ENCODE assay signal across 1 cellular context in the genomic region with DNA sequence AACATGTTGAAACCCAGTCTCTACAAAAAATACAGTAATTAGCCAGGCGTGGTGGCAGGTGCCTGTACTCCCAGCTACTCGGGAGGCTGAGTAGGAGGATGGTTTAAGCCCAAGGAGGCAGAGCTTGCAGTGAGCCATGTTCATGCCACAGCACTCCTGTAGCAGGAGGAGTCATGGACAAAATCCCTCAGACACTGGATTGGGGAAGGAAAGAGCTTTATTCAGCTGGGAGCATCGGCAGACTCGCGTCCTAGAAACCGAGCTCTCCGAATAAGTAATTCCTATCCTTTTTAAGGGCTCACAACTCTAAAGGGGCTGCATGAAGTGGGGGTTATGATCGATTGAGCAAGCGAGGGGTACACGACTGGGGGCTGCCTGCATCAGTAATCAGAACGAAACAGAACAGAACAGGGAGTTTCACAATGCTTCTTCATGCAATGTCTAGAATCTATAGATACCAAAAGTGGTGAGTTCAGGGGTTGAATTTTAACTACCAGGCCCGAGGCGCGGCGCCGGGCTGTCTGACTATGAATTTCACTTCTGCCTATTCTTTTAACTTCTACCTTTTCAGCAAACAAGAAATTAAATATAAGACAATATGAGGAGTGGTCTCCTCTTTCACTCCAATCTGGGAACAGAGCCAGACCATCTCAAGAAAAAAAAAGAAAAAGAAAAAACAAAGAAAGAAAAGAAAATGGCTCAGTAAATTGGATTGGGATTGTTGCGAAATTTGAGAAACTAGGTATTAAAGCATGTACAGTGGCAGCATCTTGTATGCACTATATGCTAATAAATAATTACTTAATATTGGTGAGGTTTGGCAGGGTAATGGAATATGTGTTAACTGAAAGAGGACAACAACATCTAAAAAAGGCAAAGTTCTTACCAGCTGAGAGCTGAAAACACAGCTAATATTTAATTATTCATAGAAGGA.
TF ChIP-seq lines count a peak whose summit lies in the region.

No MANE protein-coding gene starts in this region.

TF ChIP-seq in HepG2, 621 proteins besides CTCF, POLR2A, EP300 and RAD21 (continues in another document):
- TF ChIP-seq MYNN (CRISPR knock-in tag; IDR thresholded peaks at IDR 0.05; ENCODE audit: low read depth) (0 out of 2 replicates have a peak, but pooled peaks have one; percentile 55), TEAD3 (CRISPR knock-in tag; optimal IDR thresholded peaks at IDR 0.05; ENCODE audit: borderline replicate concordance) (peak; percentile 21), MIXL1 (CRISPR knock-in tag; IDR thresholded peaks at IDR 0.05) (no peak), ZZZ3 (CRISPR knock-in tag; IDR thresholded peaks at IDR 0.05; ENCODE audit: borderline replicate concordance) (no peak), BRD4 (CRISPR knock-in tag; IDR thresholded peaks at IDR 0.05) (0 out of 2 replicates have a peak, but pooled peaks have one; percentile 54), ZFP90 (CRISPR knock-in tag; IDR thresholded peaks at IDR 0.05; ENCODE audit: borderline replicate concordance) (peak; percentile 77; the same call in 1 of the 2 replicates), ZNF136 (CRISPR knock-in tag; IDR thresholded peaks at IDR 0.05; ENCODE audit: low read depth) (no peak), ZFYVE20 (CRISPR knock-in tag; IDR thresholded peaks at IDR 0.05; ENCODE audit: borderline replicate concordance, low read depth) (no peak), ZFY (CRISPR knock-in tag; IDR thresholded peaks at IDR 0.05) (peak; percentile 45), SMYD3 (CRISPR knock-in tag; IDR thresholded peaks at IDR 0.05) (0 out of 2 replicates have a peak, but pooled peaks have one; percentile 10), SMARCE1 (IDR thresholded peaks at IDR 0.05; ENCODE audit: borderline replicate concordance) (no peak), ZNF550 (CRISPR knock-in tag; IDR thresholded peaks at IDR 0.05; ENCODE audit: borderline replicate concordance) (no peak), RNF2 (conservative IDR thresholded peaks at IDR 0.05; ENCODE audit: low read depth) (no peak), ZNF674 (CRISPR knock-in tag; IDR thresholded peaks at IDR 0.05; ENCODE audit: low read depth) (no peak), CEBPG (CRISPR knock-in tag; IDR thresholded peaks at IDR 0.05) (peak; percentile 61), CREM (IDR thresholded peaks at IDR 0.05) (0 out of 2 replicates have a peak, but pooled peaks have one; percentile 20), CREM (CRISPR knock-in tag; IDR thresholded peaks at IDR 0.05) (no peak), ZNF460 (CRISPR knock-in tag; IDR thresholded peaks at IDR 0.05; ENCODE audit: borderline replicate concordance) (peak; percentile 39; the same call in 1 of the 2 replicates), FOXA1 (IDR thresholded peaks at IDR 0.05) (no peak), FOXA1 (CRISPR knock-in tag; IDR thresholded peaks at IDR 0.05) (no peak), ZMAT3 (CRISPR knock-in tag; conservative IDR thresholded peaks at IDR 0.05) (no peak), XRCC5 (optimal IDR thresholded peaks at IDR 0.05; ENCODE audit: low read length) (peak; percentile 42)
- TF ChIP-seq, protein P1, sequence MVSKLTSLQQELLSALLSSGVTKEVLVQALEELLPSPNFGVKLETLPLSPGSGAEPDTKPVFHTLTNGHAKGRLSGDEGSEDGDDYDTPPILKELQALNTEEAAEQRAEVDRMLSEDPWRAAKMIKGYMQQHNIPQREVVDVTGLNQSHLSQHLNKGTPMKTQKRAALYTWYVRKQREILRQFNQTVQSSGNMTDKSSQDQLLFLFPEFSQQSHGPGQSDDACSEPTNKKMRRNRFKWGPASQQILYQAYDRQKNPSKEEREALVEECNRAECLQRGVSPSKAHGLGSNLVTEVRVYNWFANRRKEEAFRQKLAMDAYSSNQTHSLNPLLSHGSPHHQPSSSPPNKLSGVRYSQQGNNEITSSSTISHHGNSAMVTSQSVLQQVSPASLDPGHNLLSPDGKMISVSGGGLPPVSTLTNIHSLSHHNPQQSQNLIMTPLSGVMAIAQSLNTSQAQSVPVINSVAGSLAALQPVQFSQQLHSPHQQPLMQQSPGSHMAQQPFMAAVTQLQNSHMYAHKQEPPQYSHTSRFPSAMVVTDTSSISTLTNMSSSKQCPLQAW (CRISPR knock-in tag; IDR thresholded peaks at IDR 0.05): 0 out of 2 replicates have a peak, but pooled peaks have one; percentile 37
- TF ChIP-seq, protein P2, sequence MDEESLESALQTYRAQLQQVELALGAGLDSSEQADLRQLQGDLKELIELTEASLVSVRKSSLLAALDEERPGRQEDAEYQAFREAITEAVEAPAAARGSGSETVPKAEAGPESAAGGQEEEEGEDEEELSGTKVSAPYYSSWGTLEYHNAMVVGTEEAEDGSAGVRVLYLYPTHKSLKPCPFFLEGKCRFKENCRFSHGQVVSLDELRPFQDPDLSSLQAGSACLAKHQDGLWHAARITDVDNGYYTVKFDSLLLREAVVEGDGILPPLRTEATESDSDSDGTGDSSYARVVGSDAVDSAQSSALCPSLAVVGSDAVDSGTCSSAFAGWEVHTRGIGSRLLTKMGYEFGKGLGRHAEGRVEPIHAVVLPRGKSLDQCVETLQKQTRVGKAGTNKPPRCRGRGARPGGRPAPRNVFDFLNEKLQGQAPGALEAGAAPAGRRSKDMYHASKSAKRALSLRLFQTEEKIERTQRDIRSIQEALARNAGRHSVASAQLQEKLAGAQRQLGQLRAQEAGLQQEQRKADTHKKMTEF (CRISPR knock-in tag; IDR thresholded peaks at IDR 0.05): peak; percentile 59; the same call in 1 of the 2 replicates
- TF ChIP-seq, protein P3, sequence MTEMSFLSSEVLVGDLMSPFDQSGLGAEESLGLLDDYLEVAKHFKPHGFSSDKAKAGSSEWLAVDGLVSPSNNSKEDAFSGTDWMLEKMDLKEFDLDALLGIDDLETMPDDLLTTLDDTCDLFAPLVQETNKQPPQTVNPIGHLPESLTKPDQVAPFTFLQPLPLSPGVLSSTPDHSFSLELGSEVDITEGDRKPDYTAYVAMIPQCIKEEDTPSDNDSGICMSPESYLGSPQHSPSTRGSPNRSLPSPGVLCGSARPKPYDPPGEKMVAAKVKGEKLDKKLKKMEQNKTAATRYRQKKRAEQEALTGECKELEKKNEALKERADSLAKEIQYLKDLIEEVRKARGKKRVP (CRISPR knock-in tag; IDR thresholded peaks at IDR 0.05): 0 out of 4 replicates have a peak, but pooled peaks of 1 of the 2 experiments have one; percentile 30
- TF ChIP-seq, protein P4, sequence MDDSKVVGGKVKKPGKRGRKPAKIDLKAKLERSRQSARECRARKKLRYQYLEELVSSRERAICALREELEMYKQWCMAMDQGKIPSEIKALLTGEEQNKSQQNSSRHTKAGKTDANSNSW (CRISPR knock-in tag; IDR thresholded peaks at IDR 0.05; ENCODE audit: borderline replicate concordance): no peak
- TF ChIP-seq, protein P5, sequence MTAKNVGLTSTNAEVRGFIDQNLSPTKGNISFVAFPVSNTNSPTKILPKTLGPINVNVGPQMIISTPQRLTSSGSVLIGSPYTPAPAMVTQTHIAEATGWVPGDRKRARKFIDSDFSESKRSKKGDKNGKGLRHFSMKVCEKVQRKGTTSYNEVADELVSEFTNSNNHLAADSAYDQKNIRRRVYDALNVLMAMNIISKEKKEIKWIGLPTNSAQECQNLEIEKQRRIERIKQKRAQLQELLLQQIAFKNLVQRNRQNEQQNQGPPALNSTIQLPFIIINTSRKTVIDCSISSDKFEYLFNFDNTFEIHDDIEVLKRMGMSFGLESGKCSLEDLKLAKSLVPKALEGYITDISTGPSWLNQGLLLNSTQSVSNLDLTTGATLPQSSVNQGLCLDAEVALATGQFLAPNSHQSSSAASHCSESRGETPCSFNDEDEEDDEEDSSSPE (CRISPR knock-in tag; IDR thresholded peaks at IDR 0.05): no peak
- TF ChIP-seq, protein P6, sequence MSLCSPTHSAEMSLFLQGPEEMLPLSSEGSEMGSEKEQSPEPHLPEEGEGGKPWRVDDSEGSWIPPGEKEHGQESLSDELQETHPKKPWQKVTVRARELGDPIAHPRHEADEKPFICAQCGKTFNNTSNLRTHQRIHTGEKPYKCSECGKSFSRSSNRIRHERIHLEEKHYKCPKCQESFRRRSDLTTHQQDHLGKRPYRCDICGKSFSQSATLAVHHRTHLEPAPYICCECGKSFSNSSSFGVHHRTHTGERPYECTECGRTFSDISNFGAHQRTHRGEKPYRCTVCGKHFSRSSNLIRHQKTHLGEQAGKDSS (CRISPR knock-in tag; IDR thresholded peaks at IDR 0.05; ENCODE audit: borderline replicate concordance, low read depth): 0 out of 2 replicates have a peak, but pooled peaks have one; percentile 62
- TF ChIP-seq, protein P7, sequence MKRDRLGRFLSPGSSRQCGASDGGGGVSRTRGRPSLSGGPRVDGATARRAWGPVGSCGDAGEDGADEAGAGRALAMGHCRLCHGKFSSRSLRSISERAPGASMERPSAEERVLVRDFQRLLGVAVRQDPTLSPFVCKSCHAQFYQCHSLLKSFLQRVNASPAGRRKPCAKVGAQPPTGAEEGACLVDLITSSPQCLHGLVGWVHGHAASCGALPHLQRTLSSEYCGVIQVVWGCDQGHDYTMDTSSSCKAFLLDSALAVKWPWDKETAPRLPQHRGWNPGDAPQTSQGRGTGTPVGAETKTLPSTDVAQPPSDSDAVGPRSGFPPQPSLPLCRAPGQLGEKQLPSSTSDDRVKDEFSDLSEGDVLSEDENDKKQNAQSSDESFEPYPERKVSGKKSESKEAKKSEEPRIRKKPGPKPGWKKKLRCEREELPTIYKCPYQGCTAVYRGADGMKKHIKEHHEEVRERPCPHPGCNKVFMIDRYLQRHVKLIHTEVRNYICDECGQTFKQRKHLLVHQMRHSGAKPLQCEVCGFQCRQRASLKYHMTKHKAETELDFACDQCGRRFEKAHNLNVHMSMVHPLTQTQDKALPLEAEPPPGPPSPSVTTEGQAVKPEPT (CRISPR knock-in tag; IDR thresholded peaks at IDR 0.05; ENCODE audit: low read depth): no peak
- TF ChIP-seq, protein P8, sequence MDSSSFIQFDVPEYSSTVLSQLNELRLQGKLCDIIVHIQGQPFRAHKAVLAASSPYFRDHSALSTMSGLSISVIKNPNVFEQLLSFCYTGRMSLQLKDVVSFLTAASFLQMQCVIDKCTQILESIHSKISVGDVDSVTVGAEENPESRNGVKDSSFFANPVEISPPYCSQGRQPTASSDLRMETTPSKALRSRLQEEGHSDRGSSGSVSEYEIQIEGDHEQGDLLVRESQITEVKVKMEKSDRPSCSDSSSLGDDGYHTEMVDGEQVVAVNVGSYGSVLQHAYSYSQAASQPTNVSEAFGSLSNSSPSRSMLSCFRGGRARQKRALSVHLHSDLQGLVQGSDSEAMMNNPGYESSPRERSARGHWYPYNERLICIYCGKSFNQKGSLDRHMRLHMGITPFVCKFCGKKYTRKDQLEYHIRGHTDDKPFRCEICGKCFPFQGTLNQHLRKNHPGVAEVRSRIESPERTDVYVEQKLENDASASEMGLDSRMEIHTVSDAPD (CRISPR knock-in tag; IDR thresholded peaks at IDR 0.05): 0 out of 2 replicates have a peak, but pooled peaks have one; percentile 17
- TF ChIP-seq, protein P9, sequence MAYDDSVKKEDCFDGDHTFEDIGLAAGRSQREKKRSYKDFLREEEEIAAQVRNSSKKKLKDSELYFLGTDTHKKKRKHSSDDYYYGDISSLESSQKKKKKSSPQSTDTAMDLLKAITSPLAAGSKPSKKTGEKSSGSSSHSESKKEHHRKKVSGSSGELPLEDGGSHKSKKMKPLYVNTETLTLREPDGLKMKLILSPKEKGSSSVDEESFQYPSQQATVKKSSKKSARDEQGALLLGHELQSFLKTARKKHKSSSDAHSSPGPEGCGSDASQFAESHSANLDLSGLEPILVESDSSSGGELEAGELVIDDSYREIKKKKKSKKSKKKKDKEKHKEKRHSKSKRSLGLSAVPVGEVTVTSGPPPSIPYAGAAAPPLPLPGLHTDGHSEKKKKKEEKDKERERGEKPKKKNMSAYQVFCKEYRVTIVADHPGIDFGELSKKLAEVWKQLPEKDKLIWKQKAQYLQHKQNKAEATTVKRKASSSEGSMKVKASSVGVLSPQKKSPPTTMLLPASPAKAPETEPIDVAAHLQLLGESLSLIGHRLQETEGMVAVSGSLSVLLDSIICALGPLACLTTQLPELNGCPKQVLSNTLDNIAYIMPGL (CRISPR knock-in tag; IDR thresholded peaks at IDR 0.05; ENCODE audit: borderline replicate concordance in 1 of 2, low read depth in 1 of 2): peak; percentile 45 to 72; a peak in 2 of 4 replicates
- TF ChIP-seq, protein P10, sequence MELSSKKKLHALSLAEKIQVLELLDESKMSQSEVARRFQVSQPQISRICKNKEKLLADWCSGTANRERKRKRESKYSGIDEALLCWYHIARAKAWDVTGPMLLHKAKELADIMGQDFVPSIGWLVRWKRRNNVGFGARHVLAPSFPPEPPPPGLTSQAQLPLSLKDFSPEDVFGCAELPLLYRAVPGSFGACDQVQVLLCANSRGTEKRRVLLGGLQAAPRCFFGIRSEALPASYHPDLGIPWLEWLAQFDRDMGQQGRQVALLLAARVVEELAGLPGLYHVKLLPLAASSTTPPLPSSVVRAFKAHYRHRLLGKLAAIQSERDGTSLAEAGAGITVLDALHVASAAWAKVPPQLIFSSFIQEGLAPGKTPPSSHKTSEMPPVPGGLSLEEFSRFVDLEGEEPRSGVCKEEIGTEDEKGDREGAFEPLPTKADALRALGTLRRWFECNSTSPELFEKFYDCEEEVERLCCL (CRISPR knock-in tag; IDR thresholded peaks at IDR 0.05; ENCODE audit: borderline replicate concordance): no peak
- TF ChIP-seq, protein P11, sequence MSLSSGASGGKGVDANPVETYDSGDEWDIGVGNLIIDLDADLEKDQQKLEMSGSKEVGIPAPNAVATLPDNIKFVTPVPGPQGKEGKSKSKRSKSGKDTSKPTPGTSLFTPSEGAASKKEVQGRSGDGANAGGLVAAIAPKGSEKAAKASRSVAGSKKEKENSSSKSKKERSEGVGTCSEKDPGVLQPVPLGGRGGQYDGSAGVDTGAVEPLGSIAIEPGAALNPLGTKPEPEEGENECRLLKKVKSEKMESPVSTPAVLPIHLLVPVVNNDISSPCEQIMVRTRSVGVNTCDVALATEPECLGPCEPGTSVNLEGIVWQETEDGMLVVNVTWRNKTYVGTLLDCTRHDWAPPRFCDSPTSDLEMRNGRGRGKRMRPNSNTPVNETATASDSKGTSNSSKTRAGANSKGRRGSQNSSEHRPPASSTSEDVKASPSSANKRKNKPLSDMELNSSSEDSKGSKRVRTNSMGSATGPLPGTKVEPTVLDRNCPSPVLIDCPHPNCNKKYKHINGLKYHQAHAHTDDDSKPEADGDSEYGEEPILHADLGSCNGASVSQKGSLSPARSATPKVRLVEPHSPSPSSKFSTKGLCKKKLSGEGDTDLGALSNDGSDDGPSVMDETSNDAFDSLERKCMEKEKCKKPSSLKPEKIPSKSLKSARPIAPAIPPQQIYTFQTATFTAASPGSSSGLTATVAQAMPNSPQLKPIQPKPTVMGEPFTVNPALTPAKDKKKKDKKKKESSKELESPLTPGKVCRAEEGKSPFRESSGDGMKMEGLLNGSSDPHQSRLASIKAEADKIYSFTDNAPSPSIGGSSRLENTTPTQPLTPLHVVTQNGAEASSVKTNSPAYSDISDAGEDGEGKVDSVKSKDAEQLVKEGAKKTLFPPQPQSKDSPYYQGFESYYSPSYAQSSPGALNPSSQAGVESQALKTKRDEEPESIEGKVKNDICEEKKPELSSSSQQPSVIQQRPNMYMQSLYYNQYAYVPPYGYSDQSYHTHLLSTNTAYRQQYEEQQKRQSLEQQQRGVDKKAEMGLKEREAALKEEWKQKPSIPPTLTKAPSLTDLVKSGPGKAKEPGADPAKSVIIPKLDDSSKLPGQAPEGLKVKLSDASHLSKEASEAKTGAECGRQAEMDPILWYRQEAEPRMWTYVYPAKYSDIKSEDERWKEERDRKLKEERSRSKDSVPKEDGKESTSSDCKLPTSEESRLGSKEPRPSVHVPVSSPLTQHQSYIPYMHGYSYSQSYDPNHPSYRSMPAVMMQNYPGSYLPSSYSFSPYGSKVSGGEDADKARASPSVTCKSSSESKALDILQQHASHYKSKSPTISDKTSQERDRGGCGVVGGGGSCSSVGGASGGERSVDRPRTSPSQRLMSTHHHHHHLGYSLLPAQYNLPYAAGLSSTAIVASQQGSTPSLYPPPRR (CRISPR knock-in tag; IDR thresholded peaks at IDR 0.05; ENCODE audit: borderline replicate concordance): 0 out of 2 replicates have a peak, but pooled peaks have one; percentile 45
